7 cellular contexts compared by ENCODE assay signal in the genomic region with DNA sequence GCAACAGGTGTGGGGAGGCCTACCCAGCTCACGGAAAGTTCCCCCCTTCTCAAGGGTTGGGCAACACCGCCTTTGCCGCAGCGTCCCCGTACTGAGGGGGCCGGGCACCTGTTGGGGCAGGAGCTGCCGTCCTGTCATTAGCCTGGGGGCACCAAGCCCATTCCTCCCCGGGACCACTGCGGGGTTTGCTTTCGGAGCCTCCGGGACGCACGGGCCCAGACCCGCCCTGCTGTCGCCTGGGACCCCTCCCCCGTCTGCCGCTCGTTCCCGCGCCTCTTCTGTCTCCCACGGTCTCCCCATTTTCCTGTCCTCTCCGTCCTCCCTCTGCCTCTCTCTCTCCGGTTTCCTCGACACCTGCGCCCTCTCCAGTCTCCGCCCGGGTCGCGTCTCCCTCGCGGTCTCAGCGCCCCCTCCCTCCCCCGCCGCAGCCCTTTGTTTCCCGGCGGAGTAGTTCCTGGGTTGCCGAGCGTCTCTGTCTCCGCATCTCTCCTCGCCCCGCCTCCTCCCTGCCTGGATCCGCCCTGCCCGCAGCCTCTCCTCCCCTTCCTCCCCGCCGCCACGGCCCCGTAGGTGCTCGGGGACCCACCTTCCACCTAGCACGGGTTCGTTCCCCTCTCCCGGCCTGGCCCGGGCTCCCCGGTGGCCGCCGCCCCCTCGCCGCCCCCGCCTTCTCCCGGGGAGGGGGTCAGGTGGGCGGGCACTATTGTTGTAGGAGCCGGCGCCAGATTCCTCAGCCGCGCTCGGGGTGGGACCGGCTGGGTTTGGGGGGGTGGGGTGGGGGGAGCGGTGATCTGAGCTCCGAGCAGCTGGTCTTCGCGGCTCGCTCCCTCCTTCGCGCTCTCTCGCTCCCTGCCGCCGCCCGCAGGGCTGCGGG. TPM values are rescaled to one million over a fixed set of nuclear protein-coding genes. Genes with fewer than 3 reads are reported as not detected.
DNase-seq lines count a peak whose midpoint lies in the region; ATAC-seq and TF ChIP-seq lines count a peak whose summit lies in the region.

A gene (plus strand): TSS at position 540 of the 874 bp plus-strand sequence. CDS start 434 bp downstream, outside the sequence.

- peak within 1 kb of the TSS; percentile 56 for H3K27ac Mint-ChIP-seq in T-helper 17 cell

- H3K4me1 Mint-ChIP-seq in T-helper 17 cell, result peaks cover 40% of the 10 kb centered on the region

- peak within 1 kb of the TSS; percentile 95 for H3K4me3 Mint-ChIP-seq in T-helper 17 cell

- intact Hi-C loops in sciatic nerve (cut with DNase I), result no loop called here

- no peaks in the 10 kb centered on the region for H3K36me3 Mint-ChIP-seq in T-helper 17 cell (ENCODE audit: low read depth)

- no peaks in the 10 kb centered on the region for H3K36me3 ChIP-seq in MG63

- ATAC-seq in T-helper 17 cell, result peak; percentile 79
- ATAC-seq in sciatic nerve, result peak; percentile 12
- no peak for ATAC-seq in GM21619 (IDR thresholded peaks at IDR 0.05; ENCODE audit: unreplicated experiment)

- no peak for TF ChIP-seq CTCF in GM13977 (IDR thresholded peaks at IDR 0.05; ENCODE audit: extremely low read depth, insufficient read depth, missing control alignments)

- H3K27me3 Mint-ChIP-seq in T-helper 17 cell, result no peaks in the 10 kb centered on the region

- H3K27ac ChIP-seq in angular gyrus (ENCODE audit: low read depth, low read length), result peak within 1 kb of the TSS; percentile 49

- DNase-seq in GM13977 (ENCODE audit: low spot score) (peak; percentile 85), MG63 (peak; percentile 63), T-helper 17 cell (peak; percentile 65 to 82 (median 75)), hypothalamus (lab: John Stamatoyannopoulos, UW) (peak in 30 of 51 donors; percentile 10 to 60 (median 32)), sciatic nerve (ENCODE audit: low spot score) (peak; percentile 87)

- in situ Hi-C loops in GM13977 (cut with MboI; ENCODE audit: low pct_unique_long_range_greater_than_20kb, low sequenced_read_pairs, unreplicated experiment), result no loop called here

- no peaks in the 10 kb centered on the region for H3K9me3 ChIP-seq in MG63
- no peaks in the 10 kb centered on the region for H3K9me3 ChIP-seq in T-helper 17 cell (ENCODE audit: control insufficient read depth, low read length, poor library complexity, severe bottlenecking)

- H3K4me3 ChIP-seq in MG63, result peak within 1 kb of the TSS; percentile 66

- no peaks in the 10 kb centered on the region for H3K27me3 ChIP-seq in MG63

RNA-seq across cellular contexts. Expression of the gene that starts here (rescaled TPM):
- total RNA-seq in MG63 (2014; rRNA removed; shearing (Covaris generic); ENCODE audit: low replicate concordance), result 13.9 and 19.0 TPM in 2 replicates
- total RNA-seq in T-helper 17 cell (1 to 10 TPM; 6.5 to 8.0 TPM), sciatic nerve (24.1 TPM)

Comparison
In these comparisons a context has a peak if more than half of its experiments do, and no peak if none do; other contexts are left out.
1. DNase-seq: peak in every context shown above with its lines; median percentile 87 in sciatic nerve; 85 in GM13977; 75 in T-helper 17 cell; 63 in MG63; 32 in hypothalamus.